In the genomic region with DNA sequence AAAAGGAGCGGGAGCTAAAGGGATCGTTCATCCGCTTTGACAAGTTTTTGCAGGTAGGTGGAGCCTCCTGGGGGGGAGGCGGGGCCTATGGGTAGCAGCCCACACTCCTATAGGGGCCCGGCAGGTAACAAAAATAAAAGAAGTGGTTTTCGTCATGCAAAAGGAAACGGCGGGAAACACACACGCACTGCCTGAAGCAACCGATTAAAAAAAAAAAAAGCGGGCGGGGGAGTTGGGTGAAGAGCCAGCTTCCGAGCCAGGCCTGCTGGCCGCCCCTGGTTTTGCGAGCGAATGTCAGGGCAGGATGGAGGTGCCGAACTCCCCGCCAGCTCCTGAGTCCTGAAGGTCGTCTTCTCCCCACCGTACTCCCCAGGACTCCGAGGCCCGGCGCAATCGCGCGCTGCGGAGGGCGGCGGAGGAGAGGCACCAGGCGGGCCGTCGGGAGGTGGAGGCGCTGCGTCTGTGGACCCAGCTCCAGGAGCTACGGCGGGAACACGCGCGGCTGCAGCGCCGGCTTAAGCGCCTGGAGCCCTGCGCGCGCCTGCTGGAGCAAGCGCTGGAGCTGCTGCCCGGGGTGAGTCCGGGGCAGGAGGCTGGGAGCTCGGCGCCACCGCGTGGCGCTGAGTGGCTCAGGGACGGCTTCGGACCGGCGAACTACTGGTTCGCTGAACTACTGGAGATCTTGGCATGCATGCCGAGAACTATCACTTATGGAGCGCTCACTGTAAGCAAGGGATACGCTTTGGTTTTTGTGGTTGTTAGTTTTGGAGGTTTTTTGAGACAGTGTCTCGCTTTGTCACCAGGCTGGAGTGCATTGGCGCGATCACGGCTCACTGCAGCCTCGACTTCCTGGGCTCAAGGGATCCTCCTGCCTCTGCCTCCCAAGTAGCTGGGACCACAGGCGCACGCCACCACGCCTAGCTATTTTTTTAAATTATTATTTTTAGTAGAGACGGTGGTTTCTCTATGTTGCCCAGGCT, we compare ENCODE assay signal across 8 cellular contexts. TPM values are rescaled to one million over a fixed set of nuclear protein-coding genes. Genes with fewer than 3 reads are reported as not detected.
DNase-seq lines count a peak whose midpoint lies in the region; TF ChIP-seq lines count a peak whose summit lies in the region.

No MANE protein-coding gene starts in this region.

- in situ Hi-C loops in GM13976 (cut with MboI; ENCODE audit: low sequenced_read_pairs, unreplicated experiment), result loop anchor here (10.0 kb wide), 1 partner anchor 108 kb away; no protein-coding TSS in a partner anchor

- peak overlapping the region; percentile 87 for H3K27ac ChIP-seq in 22Rv1
- H3K27ac ChIP-seq in HUES48 (ENCODE audit: low read depth, low read length), result no peak overlapping the region
- H3K27ac ChIP-seq in OCI-LY1 (ENCODE audit: low read depth, low read length, poor library complexity, severe bottlenecking), result peak overlapping the region; percentile 92
- no peak overlapping the region for H3K27ac ChIP-seq in esophagus muscularis mucosa (replicated peaks in 1 of 4)

- 12% methylated on average over 39 of the region's 70 CpGs for WGBS in esophagus muscularis mucosa

- no peaks in the 10 kb centered on the region for H4K20me1 ChIP-seq in OCI-LY1 (ENCODE audit: insufficient read depth, low read length)

- H3K27me3 ChIP-seq in HUES48 (ENCODE audit: control insufficient read depth, insufficient read depth, low read length), result peaks cover 51% of the 10 kb centered on the region
- no peaks in the 10 kb centered on the region for H3K27me3 ChIP-seq in OCI-LY1 (ENCODE audit: insufficient read depth, low read length)
- H3K27me3 ChIP-seq in esophagus muscularis mucosa, result peaks cover 0 to 75% (median 25%) of the 10 kb centered on the region in 4 donors

- H3K4me1 ChIP-seq in HUES48 (ENCODE audit: control insufficient read depth, insufficient read depth, low read length), result peaks cover 13% of the 10 kb centered on the region
- peaks cover 73% of the 10 kb centered on the region for H3K4me1 ChIP-seq in OCI-LY1 (ENCODE audit: insufficient read depth, low read length, severe bottlenecking)
- H3K4me1 ChIP-seq in esophagus muscularis mucosa, result peaks cover 18 to 38% (median 35%) of the 10 kb centered on the region in 4 donors

- no peaks in the 10 kb centered on the region for H3K9me2 ChIP-seq in OCI-LY1 (ENCODE audit: low read depth, low read length)

- no peaks in the 10 kb centered on the region for H3K9me3 ChIP-seq in HUES48 (ENCODE audit: control insufficient read depth, insufficient read depth, low read length)
- no peaks in the 10 kb centered on the region for H3K9me3 ChIP-seq in OCI-LY1 (ENCODE audit: low read length)
- no peaks in the 10 kb centered on the region for H3K9me3 ChIP-seq in esophagus muscularis mucosa

- peak overlapping the region; percentile 45; the same call in 1 of the 2 replicates for H3K9ac ChIP-seq in HUES48 (ENCODE audit: low read depth, low read length)
- H3K9ac ChIP-seq in OCI-LY1 (ENCODE audit: low read length), result peak overlapping the region; percentile 99

- DNase-seq in GM13976 (ENCODE audit: low spot score), result peak; percentile 87
- peak; percentile 74 for DNase-seq in activated T-cell treated with anti-CD3 and anti-CD28 coated beads, Interleukin-2, amount 50 U/mL, for 1 hour
- no peak for DNase-seq in esophagus muscularis mucosa (ENCODE audit: extremely low spot score)
- DNase-seq in myocyte (ENCODE audit: low read depth), result peak; percentile 47
- peak; percentile 37 for DNase-seq in stimulated activated naive CD4-positive, alpha-beta T cell treated with Interleukin-2 at 50 U/mL for 16 hours (lab: John Stamatoyannopoulos, UW)

- TF ChIP-seq EP300 in esophagus muscularis mucosa (IDR thresholded peaks at IDR 0.05), result no peak

- no peak for TF ChIP-seq POLR2A in esophagus muscularis mucosa (IDR thresholded peaks at IDR 0.05; ENCODE audit: low read depth)

- peaks cover 7% of the 10 kb centered on the region for H3K36me3 ChIP-seq in HUES48 (ENCODE audit: control insufficient read depth, insufficient read depth, low read length)
- H3K36me3 ChIP-seq in OCI-LY1 (ENCODE audit: insufficient read depth, low read length), result peaks cover 19% of the 10 kb centered on the region; the same call in 1 of the 2 replicates
- peaks cover 0 to 10% (median 10%) of the 10 kb centered on the region in 4 donors for H3K36me3 ChIP-seq in esophagus muscularis mucosa

- TF ChIP-seq CTCF in 22Rv1 (IDR thresholded peaks at IDR 0.05), result peak; percentile 89
- peak; percentile 63 for TF ChIP-seq CTCF in GM13976 (IDR thresholded peaks at IDR 0.05; ENCODE audit: borderline replicate concordance, control extremely low read depth, extremely low read depth, insufficient read depth, missing control alignments)
- TF ChIP-seq CTCF in OCI-LY1 (IDR thresholded peaks at IDR 0.05; ENCODE audit: low read length), result peak; percentile 70
- peak; percentile 35 to 49 (median 46) for TF ChIP-seq CTCF in esophagus muscularis mucosa (IDR thresholded peaks at IDR 0.05)

- H3K4me3 ChIP-seq in HUES48 (ENCODE audit: low read depth, low read length), result peak overlapping the region; percentile 73
- peak overlapping the region; percentile 88 for H3K4me3 ChIP-seq in OCI-LY1 (ENCODE audit: low read depth, low read length, poor library complexity, severe bottlenecking)
- peak overlapping the region; percentile 42 to 58 (median 48) for H3K4me3 ChIP-seq in esophagus muscularis mucosa

- H3K4me2 ChIP-seq in OCI-LY1 (ENCODE audit: low read length), result peak overlapping the region; percentile 79

- peaks cover 7% of the 10 kb centered on the region for H3K79me2 ChIP-seq in OCI-LY1 (ENCODE audit: insufficient read depth, low read length)

- H2AFZ ChIP-seq in OCI-LY1 (ENCODE audit: low read length), result no peak overlapping the region

- peaks cover 9% of the 10 kb centered on the region for H3F3A ChIP-seq in OCI-LY1 (ENCODE audit: insufficient read depth, low read length)

- intact Hi-C loops in esophagus muscularis mucosa (cut with DNase I), result loop anchor here (5.0 kb wide), 1 partner anchor 106 kb away; no protein-coding TSS in a partner anchor

RNA-seq across cellular contexts. Expression of a gene that starts 3.6 kb away (rescaled TPM):
- total RNA-seq in esophagus muscularis mucosa (not detected), myocyte (not detected in 2 replicates)
- polyA plus RNA-seq in myocyte (2012), result 0.06 TPM

RNA-seq across cellular contexts. Expression of a gene that starts 17.6 kb away (rescaled TPM):
- under 1 TPM in 1 of 4 donors, not detected in 3; 0.17 TPM for total RNA-seq in esophagus muscularis mucosa
- not detected in 2 replicates for total RNA-seq in myocyte
- polyA plus RNA-seq in myocyte (2012), result not detected

RNA-seq across cellular contexts. Expression of a gene that starts 32.2 kb away (rescaled TPM):
- total RNA-seq in esophagus muscularis mucosa (10 to 100 TPM; 29.1 to 59.6 (median 52.7) TPM), myocyte (78.5 and 80.3 TPM in 2 replicates)
- 39.6 TPM for polyA plus RNA-seq in myocyte (2012)

RNA-seq across cellular contexts. Expression of a gene that starts 32.4 kb away (rescaled TPM):
- 10 to 100 TPM; 12.3 to 21.4 (median 16.2) TPM for total RNA-seq in esophagus muscularis mucosa
- 43.7 and 65.3 TPM in 2 replicates for total RNA-seq in myocyte
- 24.9 TPM for polyA plus RNA-seq in myocyte (2012)

Comparison
In these comparisons a context has a peak if more than half of its experiments do, and no peak if none do; other contexts are left out.
1. H3K27ac ChIP-seq: peak in 22Rv1 (single experiment) and OCI-LY1 (single experiment); none in HUES48 (single experiment) and esophagus muscularis mucosa (0 of 4).
2. Peak in every context shown above with its lines, with median percentiles within 50 percentile points of each other: CTCF ChIP-seq and H3K4me3 ChIP-seq.